In the genomic region with DNA sequence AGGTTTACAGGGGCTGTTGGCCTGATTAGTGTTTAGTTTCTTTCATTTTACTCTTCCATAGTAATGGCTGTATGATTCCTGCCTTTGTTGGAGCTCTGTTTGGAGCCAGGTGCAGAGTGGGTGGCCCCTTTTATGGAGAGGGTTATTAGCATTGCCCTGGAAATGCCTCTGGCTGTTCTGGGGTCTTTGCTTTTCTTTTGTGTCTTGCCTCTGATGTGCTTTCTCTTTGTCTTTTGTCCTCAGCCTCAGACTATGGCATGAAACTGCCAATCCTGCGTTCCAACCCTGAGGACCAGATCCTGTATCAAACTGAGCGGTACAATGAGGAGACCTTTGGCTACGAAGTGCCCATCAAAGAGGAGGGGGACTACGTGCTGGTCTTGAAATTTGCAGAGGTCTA, we compare ENCODE assay signal across 30 cellular contexts. TPM values are rescaled to one million over a fixed set of nuclear protein-coding genes. Genes with fewer than 3 reads are reported as not detected.
DNase-seq lines count a peak whose midpoint lies in the region; ATAC-seq, FAIRE-seq and TF ChIP-seq lines count a peak whose summit lies in the region.
"Had no signal": no experiment of that assay in that cellular context is flagged by ENCODE, and none has a peak within 500 bp of the region (broad histone marks: within the 10 kb centered on the region; RNA-seq: fewer than 3 reads in every experiment).

No MANE protein-coding gene starts in this region.

- H3K36me3 ChIP-seq in iPS-18a (ENCODE audit: control insufficient read depth, low read depth, low read length) (peaks cover 50% of the 10 kb centered on the region), gastrocnemius medialis (peaks cover 0 to 49% of the 10 kb centered on the region in 2 donors), kidney (ENCODE audit: control insufficient read depth in 1 of 2, insufficient read depth in 2 of 2, low read length in 2 of 2) (peaks cover 28 to 33% of the 10 kb centered on the region in 2 donors)

- H3K4me3 ChIP-seq in iPS-18a (ENCODE audit: low read length) (peak overlapping the region; percentile 21), gastrocnemius medialis (no peak overlapping the region), kidney (ENCODE audit: low read length in 2 of 2) (no peak overlapping the region)
- H3K4me3 ChIP-seq: heart right ventricle, SJSA1 had no signal

- no peak for TF ChIP-seq POLR2A in gastrocnemius medialis (IDR thresholded peaks at IDR 0.05)

- H3K9me3 ChIP-seq in iPS-18a (ENCODE audit: control insufficient read depth, low read depth, low read length), result no peaks in the 10 kb centered on the region
- no peaks in the 10 kb centered on the region for H3K9me3 ChIP-seq in gastrocnemius medialis
- H3K9me3 ChIP-seq in kidney (ENCODE audit: control insufficient read depth in 1 of 2, low read length in 2 of 2), result no peaks in the 10 kb centered on the region
- H3K9me3 ChIP-seq: heart right ventricle, SJSA1 had no signal

- POLR2A ChIA-PET in activated CD4-positive, alpha-beta T cell treated with anti-CD3 and anti-CD28 coated beads, Interleukin-2, amount 10 ng/mL, durations not matched to agents 7 days and 5 days (lab: Charles Lee), result no interaction called here
- POLR2A ChIA-PET in activated CD8-positive, alpha-beta T cell treated with anti-CD3 and anti-CD28 coated beads for 36 hours (lab: Charles Lee), result interaction anchor here (0.6 to 1.1 kb wide), 2 partner anchors 15 to 577 kb away, joined by 4 read pairs; no protein-coding TSS in a partner anchor

- peak overlapping the region; percentile 38 for H3K27ac Mint-ChIP-seq in activated CD4-positive, alpha-beta T cell treated with anti-CD3 and anti-CD28 coated beads, Interleukin-2, amount 10 ng/mL, durations not matched to agents 24 days and 14 days
- H3K27ac Mint-ChIP-seq in activated CD4-positive, alpha-beta T cell treated with anti-CD3 and anti-CD28 coated beads, Interleukin-2, amount 10 ng/mL, durations not matched to agents 7 days and 5 days, result no peak overlapping the region
- H3K27ac Mint-ChIP-seq in activated CD8-positive, alpha-beta T cell treated with anti-CD3 and anti-CD28 coated beads for 36 hours, result no peak overlapping the region
- H3K27ac Mint-ChIP-seq: activated naive CD4-positive, alpha-beta T cell treated with anti-CD3 and anti-CD28 coated beads for 36 hours; CD8-positive, alpha-beta T cell; T-cell had no signal

- DNase-seq in activated CD4-positive, alpha-beta T cell treated with anti-CD3 and anti-CD28 coated beads, Interleukin-2, amount 10 ng/mL, durations not matched to agents 24 days and 14 days, result no peak
- DNase-seq in activated CD4-positive, alpha-beta T cell treated with anti-CD3 and anti-CD28 coated beads, Interleukin-2, amount 10 ng/mL, durations not matched to agents 7 days and 5 days, result no peak
- DNase-seq in NCI-H69 (lab: John Stamatoyannopoulos, UW) (peak; percentile 51), gastrocnemius medialis (no peak), DMS 273 treated with DMSO at 0.1 percent for 48 hours (lab: John Stamatoyannopoulos, UW) (no peak), kidney (no peak)
- no peak for DNase-seq in activated CD8-positive, alpha-beta T cell treated with anti-CD3 and anti-CD28 coated beads for 36 hours
- DNase-seq: activated naive CD4-positive, alpha-beta T cell treated with anti-CD3 and anti-CD28 coated beads for 36 hours; activated T-cell treated with anti-CD3 and anti-CD28 coated beads, Interleukin-2, amount 50 U/mL, for 24 hours; amniotic stem cell; CD8-positive, alpha-beta T cell; effector CD8-positive, alpha-beta T cell; erythroblast; GOT3; heart right ventricle; mesenchymal stem cell; NCI-H1092 treated with DMSO at 0.1 percent for 48 hours; NCI-H1930; NCI-H345; NCI-H82; RPMI8226; T-cell; trophoblast cell had no signal

- no peak overlapping the region for H3K4me3 Mint-ChIP-seq in activated CD4-positive, alpha-beta T cell treated with anti-CD3 and anti-CD28 coated beads, Interleukin-2, amount 10 ng/mL, durations not matched to agents 24 days and 14 days
- no peak overlapping the region for H3K4me3 Mint-ChIP-seq in activated CD4-positive, alpha-beta T cell treated with anti-CD3 and anti-CD28 coated beads, Interleukin-2, amount 10 ng/mL, durations not matched to agents 7 days and 5 days
- H3K4me3 Mint-ChIP-seq in activated CD8-positive, alpha-beta T cell treated with anti-CD3 and anti-CD28 coated beads for 36 hours, result no peak overlapping the region
- H3K4me3 Mint-ChIP-seq: activated naive CD4-positive, alpha-beta T cell treated with anti-CD3 and anti-CD28 coated beads for 36 hours; activated T-cell treated with anti-CD3 and anti-CD28 coated beads, Interleukin-2, amount 50 U/mL, for 24 hours; CD8-positive, alpha-beta T cell; T-cell had no signal

- in situ Hi-C loops in gastrocnemius medialis (cut with MboI; ENCODE audit: low sequenced_read_pairs in 4 of 4), result no loop called here

- H3K9me3 Mint-ChIP-seq in activated CD4-positive, alpha-beta T cell treated with anti-CD3 and anti-CD28 coated beads, Interleukin-2, amount 10 ng/mL, durations not matched to agents 24 days and 14 days, result no peaks in the 10 kb centered on the region
- H3K9me3 Mint-ChIP-seq in activated CD4-positive, alpha-beta T cell treated with anti-CD3 and anti-CD28 coated beads, Interleukin-2, amount 10 ng/mL, durations not matched to agents 7 days and 5 days, result no peaks in the 10 kb centered on the region
- no peaks in the 10 kb centered on the region for H3K9me3 Mint-ChIP-seq in activated CD8-positive, alpha-beta T cell treated with anti-CD3 and anti-CD28 coated beads for 36 hours
- H3K9me3 Mint-ChIP-seq: activated naive CD4-positive, alpha-beta T cell treated with anti-CD3 and anti-CD28 coated beads for 36 hours; activated T-cell treated with anti-CD3 and anti-CD28 coated beads, Interleukin-2, amount 50 U/mL, for 24 hours; CD8-positive, alpha-beta T cell; T-cell had no signal

- H3K36me3 Mint-ChIP-seq in activated CD4-positive, alpha-beta T cell treated with anti-CD3 and anti-CD28 coated beads, Interleukin-2, amount 10 ng/mL, durations not matched to agents 24 days and 14 days (ENCODE audit: low read depth), result peaks cover 59% of the 10 kb centered on the region
- peaks cover 46% of the 10 kb centered on the region for H3K36me3 Mint-ChIP-seq in activated CD4-positive, alpha-beta T cell treated with anti-CD3 and anti-CD28 coated beads, Interleukin-2, amount 10 ng/mL, durations not matched to agents 7 days and 5 days (ENCODE audit: low read depth)
- peaks cover 29% of the 10 kb centered on the region for H3K36me3 Mint-ChIP-seq in activated CD8-positive, alpha-beta T cell treated with anti-CD3 and anti-CD28 coated beads for 36 hours (ENCODE audit: low read depth)

- H3K4me1 ChIP-seq in iPS-18a (ENCODE audit: control insufficient read depth, low read depth, low read length) (peaks cover 48% of the 10 kb centered on the region), gastrocnemius medialis (peaks cover 55 to 79% of the 10 kb centered on the region in 2 donors), kidney (ENCODE audit: control insufficient read depth in 1 of 2, insufficient read depth in 1 of 2, low read depth in 1 of 2, low read length in 2 of 2) (peaks cover 30 to 35% of the 10 kb centered on the region in 2 donors)

- peak overlapping the region; percentile 24 for H3K9ac ChIP-seq in iPS-18a (ENCODE audit: low read length)
- H3K9ac ChIP-seq in kidney (ENCODE audit: low read length in 2 of 2), result no peak overlapping the region

- CTCF ChIA-PET in activated CD4-positive, alpha-beta T cell treated with anti-CD3 and anti-CD28 coated beads, Interleukin-2, amount 10 ng/mL, durations not matched to agents 7 days and 5 days (lab: Charles Lee), result interaction anchor here (2.2 kb wide), 1 partner anchor 16 kb away, joined by 7 read pairs; the partner anchor contains the start of gene UNC119B
- CTCF ChIA-PET in activated CD8-positive, alpha-beta T cell treated with anti-CD3 and anti-CD28 coated beads for 36 hours (lab: Charles Lee), result interaction anchor here (1.1 to 1.4 kb wide), 3 partner anchors 45 to 111 kb away, joined by 3 to 5 read pairs (median 3); no protein-coding TSS in a partner anchor

- TF ChIP-seq CTCF in gastrocnemius medialis (IDR thresholded peaks at IDR 0.05 in 4 of 5, conservative IDR thresholded peaks at IDR 0.05 in 1 of 5) (no peak), kidney (IDR thresholded peaks at IDR 0.05; ENCODE audit: borderline replicate concordance, extremely low read depth, insufficient read depth) (no peak)
- no peak for TF ChIP-seq CTCF in activated CD8-positive, alpha-beta T cell treated with anti-CD3 and anti-CD28 coated beads for 36 hours (IDR thresholded peaks at IDR 0.05)

- H3K4me1 Mint-ChIP-seq in activated CD4-positive, alpha-beta T cell treated with anti-CD3 and anti-CD28 coated beads, Interleukin-2, amount 10 ng/mL, durations not matched to agents 24 days and 14 days, result peaks cover 50% of the 10 kb centered on the region
- peaks cover 47% of the 10 kb centered on the region for H3K4me1 Mint-ChIP-seq in activated CD4-positive, alpha-beta T cell treated with anti-CD3 and anti-CD28 coated beads, Interleukin-2, amount 10 ng/mL, durations not matched to agents 7 days and 5 days
- H3K4me1 Mint-ChIP-seq in activated CD8-positive, alpha-beta T cell treated with anti-CD3 and anti-CD28 coated beads for 36 hours (ENCODE audit: low read depth), result peaks cover 37% of the 10 kb centered on the region

- H3K27me3 Mint-ChIP-seq in activated CD4-positive, alpha-beta T cell treated with anti-CD3 and anti-CD28 coated beads, Interleukin-2, amount 10 ng/mL, durations not matched to agents 24 days and 14 days, result no peaks in the 10 kb centered on the region
- H3K27me3 Mint-ChIP-seq in activated CD4-positive, alpha-beta T cell treated with anti-CD3 and anti-CD28 coated beads, Interleukin-2, amount 10 ng/mL, durations not matched to agents 7 days and 5 days, result no peaks in the 10 kb centered on the region
- no peaks in the 10 kb centered on the region for H3K27me3 Mint-ChIP-seq in activated CD8-positive, alpha-beta T cell treated with anti-CD3 and anti-CD28 coated beads for 36 hours
- H3K27me3 Mint-ChIP-seq: activated T-cell treated with anti-CD3 and anti-CD28 coated beads, Interleukin-2, amount 50 U/mL, for 24 hours; T-cell had no signal

- H3K27ac ChIP-seq in iPS-18a (ENCODE audit: low read length) (peak overlapping the region; percentile 68), gastrocnemius medialis (peak overlapping the region in 3 of 4 donors; percentile 86 to 93 (median 92)), kidney (ENCODE audit: low read depth in 2 of 2, low read length in 2 of 2) (no peak overlapping the region)
- H3K27ac ChIP-seq: SJSA1 had no signal

- no peaks in the 10 kb centered on the region for H3K27me3 ChIP-seq in iPS-18a (ENCODE audit: control insufficient read depth, insufficient read depth, low read length)
- H3K27me3 ChIP-seq in gastrocnemius medialis, result no peaks in the 10 kb centered on the region
- H3K27me3 ChIP-seq: heart right ventricle, SJSA1 had no signal

- intact Hi-C loops in activated CD4-positive, alpha-beta T cell treated with anti-CD3 and anti-CD28 coated beads, Interleukin-2, amount 10 ng/mL, durations not matched to agents 24 days and 14 days (cut with micrococcal nuclease), result no loop called here
- intact Hi-C loops in gastrocnemius medialis (cut with DNase I; ENCODE audit: low total_unique reads) (no loop called here), kidney (cut with DNase I) (no loop called here)
- intact Hi-C loops in activated CD8-positive, alpha-beta T cell treated with anti-CD3 and anti-CD28 coated beads for 36 hours (cut with micrococcal nuclease), result no loop called here

- no peak for FAIRE-seq in kidney (lab: Jason Lieb, UNC)
- FAIRE-seq: A204.1, GM12892 had no signal

- no peak for ATAC-seq in gastrocnemius medialis
- no peak for ATAC-seq in activated CD8-positive, alpha-beta T cell treated with anti-CD3 and anti-CD28 coated beads for 36 hours
- ATAC-seq: CD8-positive, alpha-beta T cell; heart right ventricle; left lobe of liver; T-cell had no signal

RNA-seq across cellular contexts. Expression of gene MLEC, which starts 6.9 kb away (rescaled TPM):
- 131 and 149 TPM in 2 replicates for total RNA-seq in activated CD4-positive, alpha-beta T cell treated with anti-CD3 and anti-CD28 coated beads, Interleukin-2, amount 10 ng/mL, durations not matched to agents 24 days and 14 days
- total RNA-seq in activated CD4-positive, alpha-beta T cell treated with anti-CD3 and anti-CD28 coated beads, Interleukin-2, amount 10 ng/mL, durations not matched to agents 7 days and 5 days, result 10 to 100 TPM; 80.5 to 94.4 TPM
- total RNA-seq in gastrocnemius medialis (10 to 100 TPM; 46.5 to 89.4 (median 60.1) TPM), kidney (146 TPM)
- 10 to 100 TPM; 79.2 to 79.4 TPM for total RNA-seq in activated CD8-positive, alpha-beta T cell treated with anti-CD3 and anti-CD28 coated beads for 36 hours
- polyA plus RNA-seq in kidney (ENCODE audit: insufficient read depth, low read depth, low replicate concordance), result 60.3 TPM

RNA-seq across cellular contexts. Expression of gene UNC119B, which starts 16.4 kb away (rescaled TPM):
- total RNA-seq in activated CD4-positive, alpha-beta T cell treated with anti-CD3 and anti-CD28 coated beads, Interleukin-2, amount 10 ng/mL, durations not matched to agents 24 days and 14 days, result 25.5 and 26.2 TPM in 2 replicates
- 10 to 100 TPM; 18.3 to 21.7 TPM for total RNA-seq in activated CD4-positive, alpha-beta T cell treated with anti-CD3 and anti-CD28 coated beads, Interleukin-2, amount 10 ng/mL, durations not matched to agents 7 days and 5 days
- total RNA-seq in gastrocnemius medialis, result 1 to 10 TPM; 4.7 to 8.7 (median 7.8) TPM
- 10 to 100 TPM; 23.8 to 24.3 TPM for total RNA-seq in activated CD8-positive, alpha-beta T cell treated with anti-CD3 and anti-CD28 coated beads for 36 hours
- 44.5 TPM for total RNA-seq in kidney
- polyA plus RNA-seq in kidney (ENCODE audit: insufficient read depth, low read depth, low replicate concordance), result 29.4 TPM

RNA-seq across cellular contexts. Expression of gene ACADS, which starts 31.8 kb away (rescaled TPM):
- total RNA-seq in activated CD4-positive, alpha-beta T cell treated with anti-CD3 and anti-CD28 coated beads, Interleukin-2, amount 10 ng/mL, durations not matched to agents 24 days and 14 days, result 11.7 and 12.8 TPM in 2 replicates
- total RNA-seq in activated CD4-positive, alpha-beta T cell treated with anti-CD3 and anti-CD28 coated beads, Interleukin-2, amount 10 ng/mL, durations not matched to agents 7 days and 5 days, result 10 to 100 TPM; 15.5 to 20.1 TPM
- 100 to 1,000 TPM; 166 to 224 (median 200) TPM for total RNA-seq in gastrocnemius medialis
- total RNA-seq in activated CD8-positive, alpha-beta T cell treated with anti-CD3 and anti-CD28 coated beads for 36 hours, result 10 to 100 TPM; 17.4 to 18.1 TPM
- total RNA-seq in kidney, result 24.4 TPM
- polyA plus RNA-seq in kidney (ENCODE audit: insufficient read depth, low read depth, low replicate concordance), result 133 TPM

RNA-seq across cellular contexts. Expression of gene CABP1, which starts 53.4 kb away (rescaled TPM):
- total RNA-seq in activated CD4-positive, alpha-beta T cell treated with anti-CD3 and anti-CD28 coated beads, Interleukin-2, amount 10 ng/mL, durations not matched to agents 24 days and 14 days, result 0.16 and 0.17 TPM in 2 replicates
- under 1 TPM; 0.10 to 0.29 TPM for total RNA-seq in activated CD4-positive, alpha-beta T cell treated with anti-CD3 and anti-CD28 coated beads, Interleukin-2, amount 10 ng/mL, durations not matched to agents 7 days and 5 days
- total RNA-seq in gastrocnemius medialis (1 to 10 TPM in 1 of 4 donors, under 1 TPM in 2, not detected in 1; 0.52 to 1.6 (median 0.62) TPM), kidney (2.0 TPM)
- 1 to 10 TPM in 1 of 2 experiments, under 1 TPM in 1; 0.50 to 1.1 TPM for total RNA-seq in activated CD8-positive, alpha-beta T cell treated with anti-CD3 and anti-CD28 coated beads for 36 hours
- 24.1 TPM for polyA plus RNA-seq in kidney (ENCODE audit: insufficient read depth, low read depth, low replicate concordance)
- total RNA-seq: activated naive CD4-positive, alpha-beta T cell treated with anti-CD3 and anti-CD28 coated beads for 36 hours; CD8-positive, alpha-beta T cell; M059J; myocyte; SJSA1; T-cell had no signal

Comparison
In these comparisons a context has a peak if more than half of its experiments do, and no peak if none do; other contexts are left out.
1. H3K27ac ChIP-seq: peak in iPS-18a (single experiment) and gastrocnemius medialis (3 of 4); none in kidney (0 of 2).